In genomic region chr10:124892905-124893304, GRCh38 we compare ENCODE assay signal across 22 cellular contexts.
"Had no signal": no experiment of that assay in that cellular context is flagged by ENCODE, and none has a peak within 500 bp of the region (broad histone marks: within the 10 kb centered on the region; RNA-seq: fewer than 3 reads in every experiment).

No MANE protein-coding gene starts in this region.

- ATAC-seq: activated CD8-positive, alpha-beta T cell treated with anti-CD3 and anti-CD28 coated beads for 36 hours; activated naive CD8-positive, alpha-beta T cell treated with anti-CD3 and anti-CD28 coated beads, Interleukin-2, amount 50 U/mL, for 24 hours; foreskin keratinocyte; pancreas; psoas muscle; stimulated activated naive CD8-positive, alpha-beta T cell treated with anti-CD3 and anti-CD28 coated beads, Interleukin-15, Interleukin-2, amounts not matched to agents 100 U/mL and 50 U/mL, for 24 hours had no signal

- H3K36me3 ChIP-seq: cardiac muscle cell, neutrophil, pancreas, thyroid gland had no signal

- H3K4me3 Mint-ChIP-seq: activated CD4-positive, alpha-beta T cell treated with anti-CD3 and anti-CD28 coated beads, Interleukin-2, amount 10 ng/mL, durations not matched to agents 7 days and 5 days; activated CD8-positive, alpha-beta T cell treated with anti-CD3 and anti-CD28 coated beads for 36 hours; activated naive CD8-positive, alpha-beta T cell treated with anti-CD3 and anti-CD28 coated beads, Interleukin-2, amount 50 U/mL, for 24 hours; activated T-helper 1 cell treated with anti-CD3 and anti-CD28 coated beads, Interleukin-12 subunit alpha, Interleukin-12 subunit beta, Interleukin-2, Interleukin-4 antibody, amounts not matched to agents 30 ng/mL and 10 ng/mL and 1 ng/mL, durations not matched to agents 14 hours and 24 hours and 36 hours; immature natural killer cell; nephron had no signal

- H3K9me3 Mint-ChIP-seq: activated CD4-positive, alpha-beta T cell treated with anti-CD3 and anti-CD28 coated beads, Interleukin-2, amount 10 ng/mL, durations not matched to agents 7 days and 5 days; activated CD8-positive, alpha-beta T cell treated with anti-CD3 and anti-CD28 coated beads for 36 hours; activated naive CD8-positive, alpha-beta T cell treated with anti-CD3 and anti-CD28 coated beads, Interleukin-2, amount 50 U/mL, for 24 hours; activated T-helper 1 cell treated with anti-CD3 and anti-CD28 coated beads, Interleukin-12 subunit alpha, Interleukin-12 subunit beta, Interleukin-2, Interleukin-4 antibody, amounts not matched to agents 30 ng/mL and 10 ng/mL and 1 ng/mL, durations not matched to agents 14 hours and 24 hours and 36 hours; immature natural killer cell; nephron had no signal

- H3K9me3 ChIP-seq: neutrophil, pancreas, psoas muscle, thyroid gland had no signal

- H3K27me3 ChIP-seq: cardiac muscle cell, pancreas, thyroid gland had no signal

- H3K4me1 Mint-ChIP-seq: activated CD4-positive, alpha-beta T cell treated with anti-CD3 and anti-CD28 coated beads, Interleukin-2, amount 10 ng/mL, durations not matched to agents 7 days and 5 days; activated naive CD8-positive, alpha-beta T cell treated with anti-CD3 and anti-CD28 coated beads, Interleukin-2, amount 50 U/mL, for 24 hours; immature natural killer cell; nephron had no signal

- DNase-seq: activated CD4-positive, alpha-beta T cell treated with anti-CD3 and anti-CD28 coated beads, Interleukin-2, amount 10 ng/mL, durations not matched to agents 7 days and 5 days; activated CD8-positive, alpha-beta T cell treated with anti-CD3 and anti-CD28 coated beads for 36 hours; activated gamma-delta T cell; activated naive CD4-positive, alpha-beta T cell treated with anti-CD3 and anti-CD28 coated beads, Interleukin-2, amount 50 U/mL, for 16 hours; activated naive CD8-positive, alpha-beta T cell treated with anti-CD3 and anti-CD28 coated beads, Interleukin-2, amount 50 U/mL, for 24 hours; erythroblast; foreskin keratinocyte; immature natural killer cell; left ventricle myocardium superior; mammary epithelial cell; midbrain; psoas muscle; right cardiac atrium; stimulated activated CD4-positive, alpha-beta T cell treated with anti-CD3 and anti-CD28 coated beads, Interleukin-4, amount 100 ng/mL, for 4 hours; stimulated activated naive CD8-positive, alpha-beta T cell treated with anti-CD3 and anti-CD28 coated beads, Interleukin-15, Interleukin-2, amounts not matched to agents 100 U/mL and 50 U/mL, for 24 hours; substantia nigra; thyroid gland had no signal

- H3K27ac ChIP-seq: cardiac muscle cell, foreskin keratinocyte, neutrophil, pancreas, psoas muscle, thyroid gland had no signal

- H3K27ac Mint-ChIP-seq: activated CD4-positive, alpha-beta T cell treated with anti-CD3 and anti-CD28 coated beads, Interleukin-2, amount 10 ng/mL, durations not matched to agents 7 days and 5 days; activated CD8-positive, alpha-beta T cell treated with anti-CD3 and anti-CD28 coated beads for 36 hours; activated naive CD8-positive, alpha-beta T cell treated with anti-CD3 and anti-CD28 coated beads, Interleukin-2, amount 50 U/mL, for 24 hours; activated T-helper 1 cell treated with anti-CD3 and anti-CD28 coated beads, Interleukin-12 subunit alpha, Interleukin-12 subunit beta, Interleukin-2, Interleukin-4 antibody, amounts not matched to agents 30 ng/mL and 10 ng/mL and 1 ng/mL, durations not matched to agents 14 hours and 24 hours and 36 hours; immature natural killer cell; nephron had no signal

- H3K4me3 ChIP-seq: cardiac muscle cell, pancreas, psoas muscle, thyroid gland had no signal

- H3K4me1 ChIP-seq: pancreas, psoas muscle, thyroid gland had no signal

- H3K36me3 Mint-ChIP-seq: immature natural killer cell had no signal
